7 cellular contexts compared by ENCODE assay signal in the genomic region with DNA sequence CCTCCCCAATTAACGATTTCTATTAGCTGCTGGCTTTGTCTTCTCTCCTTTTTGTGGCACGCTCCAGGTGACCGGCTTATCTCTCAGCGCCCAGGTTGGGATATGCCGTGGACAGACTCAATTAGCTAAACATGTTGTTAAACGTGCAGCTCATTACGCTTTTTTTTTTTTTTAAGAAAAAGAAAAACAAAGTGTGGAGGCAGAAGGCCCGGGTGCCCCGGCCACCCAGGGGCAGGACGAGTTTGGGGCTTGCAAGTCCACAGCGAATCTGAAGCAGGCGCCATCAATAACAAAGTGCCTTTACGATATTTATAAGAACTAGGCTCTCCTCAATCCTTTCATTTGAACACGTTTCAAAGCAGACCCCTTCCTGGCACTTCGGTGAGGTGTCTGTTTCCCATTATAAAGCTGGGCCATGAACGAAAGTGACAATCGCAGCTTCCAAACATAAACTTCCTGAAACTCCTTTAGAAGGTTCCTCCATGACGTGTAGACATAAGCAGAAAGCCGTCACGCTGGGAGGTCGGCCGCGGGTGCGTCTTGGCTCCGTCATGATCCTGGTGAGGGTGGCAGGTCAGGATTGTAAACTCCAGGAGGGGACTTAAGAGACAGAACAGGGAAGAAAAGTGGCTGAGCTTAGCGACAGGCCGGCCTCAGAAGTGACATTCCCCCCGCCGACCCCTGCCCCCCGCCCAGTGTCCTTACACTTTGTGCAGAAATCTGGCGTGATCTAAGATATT.
A peak's percentile ranks its signal among the peaks of the same experiment; 100 is the strongest.
DNase-seq lines count a peak whose midpoint lies in the region; ATAC-seq and TF ChIP-seq lines count a peak whose summit lies in the region.
"Not testable (repeated sequence)": the region's sequence is repeated elsewhere in the genome, so short reads cannot be mapped to it uniquely, and the experiment has no call there.

No MANE protein-coding gene starts in this region.

- DNase-seq in BE2C; T-helper 17 cell; neural progenitor cell (ENCODE audit: low spot score): not testable (repeated sequence)
- DNase-seq in chondrocyte (ENCODE audit: low spot score), result peak; percentile 42
- DNase-seq in right cardiac atrium, result peak in 2 of 3 donors; percentile 39 to 40
- DNase-seq in lower lobe of right lung, result peak; percentile 24
- DNase-seq in sigmoid colon, result peak; percentile 82

- H3K36me3 Mint-ChIP-seq in T-helper 17 cell (ENCODE audit: low read depth); chondrocyte (ENCODE audit: low read depth); neural progenitor cell: not testable (repeated sequence)

- H3K79me2 ChIP-seq in neural progenitor cell (ENCODE audit: low read depth), result not testable (repeated sequence)

- H4K20me1 ChIP-seq in neural progenitor cell (ENCODE audit: low read depth), result not testable (repeated sequence)

- not testable (repeated sequence) for H3K36me3 ChIP-seq in BE2C, lower lobe of right lung, neural progenitor cell, sigmoid colon

- not testable (repeated sequence) for H3K4me2 ChIP-seq in neural progenitor cell

- not testable (repeated sequence) for H3K27ac ChIP-seq in right cardiac atrium (ENCODE audit: low read length); lower lobe of right lung; neural progenitor cell
- peak overlapping the region in 3 of 4 donors; percentile 41 to 52 (median 51) for H3K27ac ChIP-seq in sigmoid colon

- TF ChIP-seq POLR2A in sigmoid colon (IDR thresholded peaks at IDR 0.05), result not testable (repeated sequence)

- not testable (repeated sequence) for H3K9me3 ChIP-seq in BE2C; T-helper 17 cell (ENCODE audit: control insufficient read depth, low read length, poor library complexity, severe bottlenecking); right cardiac atrium (ENCODE audit: control insufficient read depth, low read length); lower lobe of right lung; neural progenitor cell (ENCODE audit: low read depth); sigmoid colon

- not testable (repeated sequence) for ATAC-seq in T-helper 17 cell, right cardiac atrium, lower lobe of right lung

- not testable (repeated sequence) for H3F3A ChIP-seq in neural progenitor cell (ENCODE audit: low read depth)

- H3K4me1 Mint-ChIP-seq in T-helper 17 cell; chondrocyte (ENCODE audit: low read depth): not testable (repeated sequence)
- peaks cover 39% of the 10 kb centered on the region for H3K4me1 Mint-ChIP-seq in neural progenitor cell

- not testable (repeated sequence) for H3K9ac ChIP-seq in neural progenitor cell

- H3K27me3 ChIP-seq in BE2C; right cardiac atrium (ENCODE audit: control insufficient read depth, insufficient read depth); lower lobe of right lung (ENCODE audit: low read depth); neural progenitor cell; sigmoid colon: not testable (repeated sequence)

- not testable (repeated sequence) for H2AFZ ChIP-seq in neural progenitor cell (replicated peaks)

- TF ChIP-seq CTCF in BE2C (IDR thresholded peaks at IDR 0.05; ENCODE audit: low read depth, low read length); chondrocyte (IDR thresholded peaks at IDR 0.05); lower lobe of right lung (IDR thresholded peaks at IDR 0.05); neural progenitor cell (IDR thresholded peaks at IDR 0.05); sigmoid colon (IDR thresholded peaks at IDR 0.05): not testable (repeated sequence)

- H3K4me3 Mint-ChIP-seq in T-helper 17 cell; chondrocyte (ENCODE audit: unreplicated experiment): not testable (repeated sequence)
- peak overlapping the region; percentile 24 for H3K4me3 Mint-ChIP-seq in neural progenitor cell

- TF ChIP-seq EP300 in sigmoid colon (IDR thresholded peaks at IDR 0.05), result peak in 1 of 4 donors; percentile 13

- H3K27ac Mint-ChIP-seq in T-helper 17 cell (peak overlapping the region; percentile 78), neural progenitor cell (peak overlapping the region; percentile 76)
- not testable (repeated sequence) for H3K27ac Mint-ChIP-seq in chondrocyte (ENCODE audit: unreplicated experiment)

- H3K4me3 ChIP-seq in BE2C (ENCODE audit: low read depth, low read length), result peak overlapping the region; percentile 50
- H3K4me3 ChIP-seq in right cardiac atrium (ENCODE audit: low read length); lower lobe of right lung; neural progenitor cell: not testable (repeated sequence)
- peak overlapping the region in 3 of 4 donors; percentile 33 to 46 (median 35) for H3K4me3 ChIP-seq in sigmoid colon

- WGBS in right cardiac atrium, result 85% methylated on average over 31 of the region's 31 CpGs
- 84 to 87% methylated on average over 31 of the region's 31 CpGs for WGBS in sigmoid colon, 2 donors

- not testable (repeated sequence) for H3K27me3 Mint-ChIP-seq in T-helper 17 cell; neural progenitor cell (ENCODE audit: insufficient read depth, low read depth)
- H3K27me3 Mint-ChIP-seq in chondrocyte (ENCODE audit: low read depth), result peaks cover 17% of the 10 kb centered on the region

- H3K4me1 ChIP-seq in BE2C; right cardiac atrium (ENCODE audit: control insufficient read depth, insufficient read depth, low read length); lower lobe of right lung; neural progenitor cell: not testable (repeated sequence)
- peaks cover 0 to 20% (median 10%) of the 10 kb centered on the region in 4 donors for H3K4me1 ChIP-seq in sigmoid colon

- intact Hi-C loops in right cardiac atrium (cut with DNase I); lower lobe of right lung (cut with DNase I); sigmoid colon (cut with DNase I): not testable (repeated sequence)

- not testable (repeated sequence) for H3K9me3 Mint-ChIP-seq in chondrocyte (ENCODE audit: low read depth); neural progenitor cell
